In genomic region chr11:78290293-78291176, GRCh38 we compare ENCODE assay signal across 1 cellular context.
TF ChIP-seq lines count a peak whose summit lies in the region.

No MANE protein-coding gene starts in this region.

TF ChIP-seq in HepG2, 621 proteins besides CTCF, POLR2A, EP300 and RAD21 (continued from another document and continues in another):
- TF ChIP-seq AFF4 (CRISPR knock-in tag; IDR thresholded peaks at IDR 0.05) (no peak), TGIF2 (CRISPR knock-in tag; IDR thresholded peaks at IDR 0.05) (peak; percentile 99), FOXK1 (CRISPR knock-in tag; IDR thresholded peaks at IDR 0.05; ENCODE audit: borderline replicate concordance, low read depth) (peak; percentile 99), ZNF768 (CRISPR knock-in tag; IDR thresholded peaks at IDR 0.05) (no peak), SMARCC2 (IDR thresholded peaks at IDR 0.05) (peak; percentile 66; the same call in 1 of the 2 replicates), ZSCAN30 (CRISPR knock-in tag; IDR thresholded peaks at IDR 0.05) (no peak), RERE (CRISPR knock-in tag; IDR thresholded peaks at IDR 0.05; ENCODE audit: low read depth) (peak; percentile 97), ZIK1 (CRISPR knock-in tag; IDR thresholded peaks at IDR 0.05; ENCODE audit: borderline replicate concordance, low read depth) (no peak), REPIN1 (CRISPR knock-in tag; IDR thresholded peaks at IDR 0.05; ENCODE audit: borderline replicate concordance, low read depth) (peak; percentile 91), NR2F6 (IDR thresholded peaks at IDR 0.05) (peak; percentile 98), NR2F6 (CRISPR knock-in tag; IDR thresholded peaks at IDR 0.05) (peak; percentile 98), MTERF4 (CRISPR knock-in tag; IDR thresholded peaks at IDR 0.05) (no peak), ZNF337 (CRISPR knock-in tag; IDR thresholded peaks at IDR 0.05; ENCODE audit: borderline replicate concordance, low read depth) (no peak), ETV5 (CRISPR knock-in tag; IDR thresholded peaks at IDR 0.05; ENCODE audit: borderline replicate concordance) (peak; percentile 97), FOXK2 (IDR thresholded peaks at IDR 0.05) (no peak), ZNF333 (CRISPR knock-in tag; IDR thresholded peaks at IDR 0.05; ENCODE audit: borderline replicate concordance) (no peak), ZFP91 (CRISPR knock-in tag; IDR thresholded peaks at IDR 0.05; ENCODE audit: borderline replicate concordance) (no peak; the same call in 1 of the 2 replicates), CHD2 (IDR thresholded peaks at IDR 0.05; ENCODE audit: low read depth, low read length) (no peak), ZBTB7A (CRISPR knock-in tag; IDR thresholded peaks at IDR 0.05) (peak; percentile 85; the same call in 1 of the 2 replicates), ZNF652 (CRISPR knock-in tag; IDR thresholded peaks at IDR 0.05; ENCODE audit: borderline replicate concordance, low read depth) (peak; percentile 42; the same call in 1 of the 2 replicates), AKNA (CRISPR knock-in tag; IDR thresholded peaks at IDR 0.05; ENCODE audit: borderline replicate concordance) (no peak), BHLHE40 (IDR thresholded peaks at IDR 0.05; ENCODE audit: low read length) (peak; percentile 32; the same call in 1 of the 2 replicates), ZSCAN25 (CRISPR knock-in tag; IDR thresholded peaks at IDR 0.05) (0 out of 2 replicates have a peak, but pooled peaks have one; percentile 52), SCMH1 (CRISPR knock-in tag; IDR thresholded peaks at IDR 0.05; ENCODE audit: borderline replicate concordance) (no peak), MYNN (CRISPR knock-in tag; IDR thresholded peaks at IDR 0.05; ENCODE audit: low read depth) (no peak), CBX5 (CRISPR knock-in tag; IDR thresholded peaks at IDR 0.05; ENCODE audit: borderline replicate concordance) (peak; percentile 93), NR2C2 (CRISPR knock-in tag; IDR thresholded peaks at IDR 0.05; ENCODE audit: borderline replicate concordance) (peak; percentile 91), ZNF761 (CRISPR knock-in tag; conservative IDR thresholded peaks at IDR 0.05) (peak; percentile 71; the same call in 1 of the 2 replicates), KDM2A (CRISPR knock-in tag; IDR thresholded peaks at IDR 0.05; ENCODE audit: borderline replicate concordance, low read depth) (no peak; the same call in 1 of the 2 replicates), ZNF678 (CRISPR knock-in tag; IDR thresholded peaks at IDR 0.05) (no peak), NR2F1 (CRISPR knock-in tag; IDR thresholded peaks at IDR 0.05) (peak; percentile 95), HOXA7 (CRISPR knock-in tag; IDR thresholded peaks at IDR 0.05) (no peak), JUN (CRISPR knock-in tag; IDR thresholded peaks at IDR 0.05) (peak; percentile 77; the same call in 1 of the 2 replicates), ZNF644 (CRISPR knock-in tag; IDR thresholded peaks at IDR 0.05; ENCODE audit: low read depth) (peak; percentile 99), SRF (IDR thresholded peaks at IDR 0.05; ENCODE audit: low read depth, low read length) (no peak), MTA1 (CRISPR knock-in tag; IDR thresholded peaks at IDR 0.05; ENCODE audit: borderline replicate concordance) (peak; percentile 49; the same call in 1 of the 2 replicates), RBFOX2 (IDR thresholded peaks at IDR 0.05; ENCODE audit: low read depth, low read length) (no peak), EZH2 (conservative IDR thresholded peaks at IDR 0.05; ENCODE audit: low read depth, low read length) (no peak), ZNF629 (CRISPR knock-in tag; conservative IDR thresholded peaks at IDR 0.05) (no peak; the same call in 1 of the 2 replicates), ATAD3A (CRISPR knock-in tag; IDR thresholded peaks at IDR 0.05) (no peak), ZNF124 (CRISPR knock-in tag; IDR thresholded peaks at IDR 0.05) (peak; percentile 96), HNRNPH1 (optimal IDR thresholded peaks at IDR 0.05; ENCODE audit: low read depth, low read length) (no peak), TOPORS (CRISPR knock-in tag; IDR thresholded peaks at IDR 0.05) (no peak)
- TF ChIP-seq, protein P1, sequence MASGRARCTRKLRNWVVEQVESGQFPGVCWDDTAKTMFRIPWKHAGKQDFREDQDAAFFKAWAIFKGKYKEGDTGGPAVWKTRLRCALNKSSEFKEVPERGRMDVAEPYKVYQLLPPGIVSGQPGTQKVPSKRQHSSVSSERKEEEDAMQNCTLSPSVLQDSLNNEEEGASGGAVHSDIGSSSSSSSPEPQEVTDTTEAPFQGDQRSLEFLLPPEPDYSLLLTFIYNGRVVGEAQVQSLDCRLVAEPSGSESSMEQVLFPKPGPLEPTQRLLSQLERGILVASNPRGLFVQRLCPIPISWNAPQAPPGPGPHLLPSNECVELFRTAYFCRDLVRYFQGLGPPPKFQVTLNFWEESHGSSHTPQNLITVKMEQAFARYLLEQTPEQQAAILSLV (CRISPR knock-in tag; IDR thresholded peaks at IDR 0.05; ENCODE audit: borderline replicate concordance): no peak
- TF ChIP-seq, protein P2, sequence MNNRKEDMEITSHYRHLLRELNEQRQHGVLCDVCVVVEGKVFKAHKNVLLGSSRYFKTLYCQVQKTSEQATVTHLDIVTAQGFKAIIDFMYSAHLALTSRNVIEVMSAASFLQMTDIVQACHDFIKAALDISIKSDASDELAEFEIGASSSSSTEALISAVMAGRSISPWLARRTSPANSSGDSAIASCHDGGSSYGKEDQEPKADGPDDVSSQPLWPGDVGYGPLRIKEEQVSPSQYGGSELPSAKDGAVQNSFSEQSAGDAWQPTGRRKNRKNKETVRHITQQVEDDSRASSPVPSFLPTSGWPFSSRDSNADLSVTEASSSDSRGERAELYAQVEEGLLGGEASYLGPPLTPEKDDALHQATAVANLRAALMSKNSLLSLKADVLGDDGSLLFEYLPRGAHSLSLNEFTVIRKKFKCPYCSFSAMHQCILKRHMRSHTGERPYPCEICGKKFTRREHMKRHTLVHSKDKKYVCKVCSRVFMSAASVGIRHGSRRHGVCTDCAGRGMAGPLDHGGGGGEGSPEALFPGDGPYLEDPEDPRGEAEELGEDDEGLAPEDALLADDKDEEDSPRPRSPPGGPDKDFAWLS (CRISPR knock-in tag; IDR thresholded peaks at IDR 0.05; ENCODE audit: borderline replicate concordance): no peak
